ENCODE assay signal across 19 cellular contexts in the genomic region with DNA sequence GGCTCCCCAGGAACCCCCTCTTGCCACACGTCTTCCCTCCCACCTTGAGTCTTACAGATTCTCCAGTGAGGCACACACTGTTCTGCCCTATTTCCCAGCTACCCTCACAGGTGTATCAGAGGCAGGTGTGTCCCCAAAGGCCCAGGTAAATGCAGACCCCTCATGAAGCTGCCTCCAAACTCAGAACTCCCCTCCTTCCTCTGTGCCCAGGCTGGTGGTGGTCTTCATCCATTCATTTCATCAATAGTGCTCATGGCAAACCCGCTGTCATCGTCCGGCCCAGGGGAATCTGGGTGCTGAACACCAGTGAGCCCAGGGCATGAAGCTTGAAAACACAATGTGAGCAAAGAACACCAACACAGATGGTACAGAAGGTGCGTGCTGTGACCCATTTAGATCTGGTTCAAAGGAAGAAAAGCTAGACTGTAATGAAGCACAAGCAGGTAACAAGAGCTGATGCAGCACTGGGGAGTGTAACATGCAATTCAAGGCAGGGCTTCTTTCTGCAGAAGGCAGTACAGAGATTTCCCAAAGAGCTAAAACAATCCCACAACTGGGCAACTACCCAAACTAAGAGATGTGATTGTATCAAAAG.
DNase-seq lines count a peak whose midpoint lies in the region; ATAC-seq, FAIRE-seq and TF ChIP-seq lines count a peak whose summit lies in the region.
"Had no signal": no experiment of that assay in that cellular context is flagged by ENCODE, and none has a peak within 500 bp of the region (broad histone marks: within the 10 kb centered on the region; RNA-seq: fewer than 3 reads in every experiment).

No MANE protein-coding gene starts in this region.

- TF ChIP-seq POLR2A in IMR-90 (IDR thresholded peaks at IDR 0.05; ENCODE audit: low read depth, low read length), result no peak
- TF ChIP-seq POLR2A in vagina (IDR thresholded peaks at IDR 0.05), result no peak

- CTCF ChIA-PET in IMR-90 (lab: Yijun Ruan, JAX), result no interaction called here

- no peak overlapping the region for H4K8ac ChIP-seq in IMR-90 (ENCODE audit: low read depth in 2 of 2, low read length in 2 of 2)

- POLR2A ChIA-PET in IMR-90 (lab: Charles Lee; ENCODE audit: unreplicated experiment), result no interaction called here

- H2BK15ac ChIP-seq in IMR-90 (ENCODE audit: low read depth, low read length), result no peak overlapping the region

- no peak overlapping the region for H3K14ac ChIP-seq in IMR-90 (replicated peaks; ENCODE audit: low read depth, low read length)

- no peaks in the 10 kb centered on the region for H3K36me3 ChIP-seq in IMR-90 (ENCODE audit: control insufficient read depth, insufficient read depth, low read length)
- H3K36me3 ChIP-seq in bronchial epithelial cell (ENCODE audit: control insufficient read depth, insufficient read depth, low read length), result no peaks in the 10 kb centered on the region
- no peaks in the 10 kb centered on the region for H3K36me3 ChIP-seq in tibial artery
- H3K36me3 ChIP-seq in vagina, result no peaks in the 10 kb centered on the region
- H3K36me3 ChIP-seq: BLaER1 treated with 17β-estradiol and CSF1 and Interleukin-3, amounts not matched to agents 10 nM and 100 nM had no signal

- H3K9me3 ChIP-seq in IMR-90 (ENCODE audit: control insufficient read depth, insufficient read depth, low read length) (no peaks in the 10 kb centered on the region), tibial artery (peaks cover 0 to 2% (median 0%) of the 10 kb centered on the region in 3 donors), vagina (no peaks in the 10 kb centered on the region)

- H2BK120ac ChIP-seq in IMR-90 (ENCODE audit: low read depth, low read length), result no peak overlapping the region

- no peak for TF ChIP-seq RAD21 in IMR-90 (IDR thresholded peaks at IDR 0.05; ENCODE audit: low read length)

- H3K79me1 ChIP-seq in IMR-90 (ENCODE audit: low read depth in 1 of 2, low read length in 2 of 2), result no peaks in the 10 kb centered on the region

- no peak overlapping the region for H4K91ac ChIP-seq in IMR-90 (ENCODE audit: insufficient read depth, low read depth, low read length)

- no peak overlapping the region for H2BK20ac ChIP-seq in IMR-90 (ENCODE audit: low read depth, low read length)

- no peak overlapping the region for H2AK5ac ChIP-seq in IMR-90 (ENCODE audit: low read depth, low read length)

- peak overlapping the region; percentile 24 for H2AFZ ChIP-seq in IMR-90 (replicated peaks; ENCODE audit: low read length, poor library complexity)

- no peak for TF ChIP-seq CTCF in IMR-90 (conservative IDR thresholded peaks at IDR 0.05; ENCODE audit: low read depth, low read length)
- no peak for TF ChIP-seq CTCF in bronchial epithelial cell (IDR thresholded peaks at IDR 0.05; ENCODE audit: insufficient read depth, low read length, severe bottlenecking)
- no peak for TF ChIP-seq CTCF in tibial artery (IDR thresholded peaks at IDR 0.05)
- no peak for TF ChIP-seq CTCF in vagina (IDR thresholded peaks at IDR 0.05)

- no peak overlapping the region for H2AK9ac ChIP-seq in IMR-90 (replicated peaks; ENCODE audit: low read depth, low read length, poor library complexity)

- H3K27me3 ChIP-seq in IMR-90 (ENCODE audit: control insufficient read depth, insufficient read depth, low read length), result peaks cover 12% of the 10 kb centered on the region
- no peaks in the 10 kb centered on the region for H3K27me3 ChIP-seq in bronchial epithelial cell (ENCODE audit: control insufficient read depth, insufficient read depth, low read length)
- H3K27me3 ChIP-seq in tibial artery, result no peaks in the 10 kb centered on the region
- H3K27me3 ChIP-seq in vagina, result no peaks in the 10 kb centered on the region
- H3K27me3 ChIP-seq: BLaER1 treated with 17β-estradiol and CSF1 and Interleukin-3, amounts not matched to agents 10 nM and 100 nM had no signal

- dilution Hi-C loops in IMR-90 (cut with HindIII; ENCODE audit: low sequenced_read_pairs, unreplicated experiment), result no loop called here

- ATAC-seq in IMR-90 (ENCODE audit: low read depth) (no peak), HG02970 (IDR thresholded peaks at IDR 0.05; ENCODE audit: low FRiP score, unreplicated experiment) (no peak)
- ATAC-seq: CD8-positive, alpha-beta T cell; GM12878; Panc1; Right ventricle myocardium inferior had no signal

- intact Hi-C loops in IMR-90 (cut with micrococcal nuclease), result no loop called here
- intact Hi-C loops in tibial artery (cut with DNase I; ENCODE audit: low total_unique reads), result no loop called here
- intact Hi-C loops in vagina (cut with DNase I), result no loop called here

- no peak overlapping the region for H3K56ac ChIP-seq in IMR-90 (ENCODE audit: extremely low read depth, insufficient read depth, low read length)

- in situ Hi-C loops in IMR-90 (cut with MboI; ENCODE audit: low sequenced_read_pairs), result no loop called here

- no peak overlapping the region for H2BK5ac ChIP-seq in IMR-90 (ENCODE audit: low read depth, low read length, poor library complexity, severe bottlenecking)

- H3K23ac ChIP-seq in IMR-90 (ENCODE audit: low read depth, low read length), result no peak overlapping the region

- H3K4me2 ChIP-seq in IMR-90 (ENCODE audit: low read depth, low read length), result no peak overlapping the region

- H3K4ac ChIP-seq in IMR-90 (ENCODE audit: low read depth, low read length), result no peak overlapping the region

- H3K9me1 ChIP-seq in IMR-90 (ENCODE audit: insufficient read depth, low read length), result no peaks in the 10 kb centered on the region

- no peak overlapping the region for H3K18ac ChIP-seq in IMR-90 (ENCODE audit: low read depth, low read length)

- H3K4me3 ChIP-seq in IMR-90 (ENCODE audit: insufficient read depth, low read depth, low read length) (no peak overlapping the region), bronchial epithelial cell (ENCODE audit: low read depth, low read length) (no peak overlapping the region), tibial artery (no peak overlapping the region), vagina (no peak overlapping the region)
- H3K4me3 ChIP-seq: BLaER1 treated with 17β-estradiol and CSF1 and Interleukin-3, amounts not matched to agents 10 nM and 100 nM; GM12878 had no signal

- DNase-seq in IMR-90, result no peak
- DNase-seq in bronchial epithelial cell (ENCODE audit: low read depth), result no peak
- peak; percentile 71 for DNase-seq in mesenteric fat pad (ENCODE audit: low spot score)
- DNase-seq in tibial artery, result peak; percentile 12 to 46
- no peak for DNase-seq in activated CD4-positive, alpha-beta T cell treated with anti-CD3 and anti-CD28 coated beads for 4 hours
- DNase-seq in vagina (ENCODE audit: extremely low spot score in 2 of 2), result no peak
- DNase-seq: Calu3; CD8-positive, alpha-beta T cell; KG1; NCI-H1417 treated with DMSO at 0.1 percent for 48 hours; NCI-H187 treated with DMSO at 0.1 percent for 48 hours; NCI-H2227 treated with DMSO at 0.1 percent for 48 hours; NCI-H524 treated with DMSO at 0.1 percent for 48 hours had no signal

- no peak overlapping the region for H3K27ac ChIP-seq in IMR-90 (ENCODE audit: insufficient read depth, low read length)
- no peak overlapping the region for H3K27ac ChIP-seq in tibial artery
- no peak overlapping the region for H3K27ac ChIP-seq in vagina

- no peak overlapping the region for H3K9ac ChIP-seq in IMR-90 (ENCODE audit: low read depth, low read length)
- H3K9ac ChIP-seq: BLaER1 treated with 17β-estradiol and CSF1 and Interleukin-3, amounts not matched to agents 10 nM and 100 nM had no signal

- no CpG with 5 or more reads among the region's 5 CpGs for WGBS in IMR-90 (ENCODE audit: extremely low coverage in 2 of 2, insufficient read length in 1 of 2), 2 experiments

- BruUV-seq in IMR-90 (replicated peaks; lab: Mats Ljungman, UMichigan), result no TSS peak

- no peaks in the 10 kb centered on the region for H4K20me1 ChIP-seq in IMR-90 (ENCODE audit: insufficient read depth, low read length)
- H4K20me1 ChIP-seq: BLaER1 treated with 17β-estradiol and CSF1 and Interleukin-3, amounts not matched to agents 10 nM and 100 nM had no signal

- no peak overlapping the region for H4K5ac ChIP-seq in IMR-90 (ENCODE audit: low read depth, low read length)

- FAIRE-seq in bronchial epithelial cell (lab: Jason Lieb, UNC), result peak; percentile 75
- FAIRE-seq: GM12878, GM18507 had no signal

- H3K4me1 ChIP-seq in IMR-90 (ENCODE audit: control insufficient read depth, insufficient read depth, low read length) (no peaks in the 10 kb centered on the region; the same call in 1 of the 2 replicates), tibial artery (no peaks in the 10 kb centered on the region), vagina (no peaks in the 10 kb centered on the region)

TF ChIP-seq in IMR-90, 13 proteins besides CTCF, POLR2A, EP300 and RAD21:
- TF ChIP-seq, protein P1, sequence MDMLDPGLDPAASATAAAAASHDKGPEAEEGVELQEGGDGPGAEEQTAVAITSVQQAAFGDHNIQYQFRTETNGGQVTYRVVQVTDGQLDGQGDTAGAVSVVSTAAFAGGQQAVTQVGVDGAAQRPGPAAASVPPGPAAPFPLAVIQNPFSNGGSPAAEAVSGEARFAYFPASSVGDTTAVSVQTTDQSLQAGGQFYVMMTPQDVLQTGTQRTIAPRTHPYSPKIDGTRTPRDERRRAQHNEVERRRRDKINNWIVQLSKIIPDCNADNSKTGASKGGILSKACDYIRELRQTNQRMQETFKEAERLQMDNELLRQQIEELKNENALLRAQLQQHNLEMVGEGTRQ (IDR thresholded peaks at IDR 0.05; ENCODE audit: low read depth, low read length), result no peak
- no peak for TF ChIP-seq RFX5 (IDR thresholded peaks at IDR 0.05; ENCODE audit: low read depth, low read length)
- no peak for TF ChIP-seq NFE2L2 (IDR thresholded peaks at IDR 0.05; ENCODE audit: low read depth, low read length)
- TF ChIP-seq BHLHE40 (IDR thresholded peaks at IDR 0.05; ENCODE audit: low read depth, low read length), result no peak

Comparison
In these comparisons a context has a peak if more than half of its experiments do, and no peak if none do; other contexts are left out.
1. DNase-seq: peak in mesenteric fat pad (single experiment) and tibial artery (2 of 2); none in IMR-90 (single experiment), bronchial epithelial cell (single experiment), activated CD4-positive, alpha-beta T cell treated with anti-CD3 and anti-CD28 coated beads for 4 hours (0 of 2) and vagina (0 of 2).